In the genomic region with DNA sequence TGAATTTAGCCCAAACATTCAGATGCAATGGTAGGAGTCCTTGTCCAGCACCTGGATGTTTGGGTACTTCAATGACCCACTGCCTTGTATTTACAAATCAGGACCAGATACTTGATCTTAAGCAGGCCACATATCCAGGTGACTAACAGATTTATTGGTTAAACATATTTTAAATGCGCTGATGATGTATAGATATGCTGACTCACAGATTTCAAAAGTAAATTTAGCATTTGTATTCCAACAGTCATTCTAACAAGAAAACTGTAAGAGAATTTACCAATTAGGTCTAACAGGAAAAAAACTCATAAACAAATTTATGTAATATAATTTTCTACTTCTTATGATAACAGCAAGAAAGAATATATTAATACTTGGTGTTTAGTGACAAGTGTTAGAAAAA, we compare ENCODE assay signal across 25 cellular contexts. TPM values are rescaled to one million over a fixed set of nuclear protein-coding genes. Genes with fewer than 3 reads are reported as not detected.
A peak's percentile ranks its signal among the peaks of the same experiment; 100 is the strongest.
DNase-seq lines count a peak whose midpoint lies in the region; ATAC-seq, FAIRE-seq and TF ChIP-seq lines count a peak whose summit lies in the region.
"Had no signal": no experiment of that assay in that cellular context is flagged by ENCODE, and none has a peak within 500 bp of the region (broad histone marks: within the 10 kb centered on the region; RNA-seq: fewer than 3 reads in every experiment).

No MANE protein-coding gene starts in this region.

- POLR2A ChIA-PET in HepG2 (lab: Yijun Ruan, JAX) (no interaction called here), PC-3 (lab: Charles Lee; ENCODE audit: unreplicated experiment) (no interaction called here)

- no peak for FAIRE-seq in HepG2 (lab: Jason Lieb, UNC)
- FAIRE-seq: A204.1, GM12878, H54 had no signal

- H3K27ac ChIP-seq in HepG2 (ENCODE audit: extremely low read length, insufficient read depth, low read length): no peak overlapping the region
- no peak overlapping the region for H3K27ac ChIP-seq in right lobe of liver
- no peak overlapping the region for H3K27ac ChIP-seq in PC-3 (ENCODE audit: low read length)
- peak overlapping the region; percentile 64 for H3K27ac ChIP-seq in psoas muscle
- H3K27ac ChIP-seq in skeletal muscle tissue (ENCODE audit: low read depth, low read length): peak overlapping the region; percentile 78
- H3K27ac ChIP-seq: 22Rv1; BLaER1 treated with 17β-estradiol and CSF1 and Interleukin-3, amounts not matched to agents 10 nM and 100 nM had no signal

- H3K9me3 ChIP-seq in HepG2 (ENCODE audit: low read length): no peaks in the 10 kb centered on the region
- H3K9me3 ChIP-seq in right lobe of liver: no peaks in the 10 kb centered on the region
- no peaks in the 10 kb centered on the region for H3K9me3 ChIP-seq in PC-3 (ENCODE audit: low read length)
- no peaks in the 10 kb centered on the region for H3K9me3 ChIP-seq in psoas muscle
- no peaks in the 10 kb centered on the region for H3K9me3 ChIP-seq in skeletal muscle tissue (ENCODE audit: control insufficient read depth in 3 of 3, low read length in 3 of 3)
- H3K9me3 ChIP-seq: BE2C; BLaER1 treated with 17β-estradiol and CSF1 and Interleukin-3, amounts not matched to agents 10 nM and 100 nM; HAP-1 had no signal

- intact Hi-C loops in HepG2 (cut with micrococcal nuclease; ENCODE audit: unreplicated experiment) (no loop called here), right lobe of liver (cut with DNase I) (no loop called here), PC-3 (cut with micrococcal nuclease) (loop anchor here (2.0 to 10.0 kb wide), 2 partner anchors 57 to 205 kb away; no protein-coding TSS in a partner anchor), psoas muscle (cut with DNase I) (loop anchor here in 1 of 2 donors (5.0 kb wide), 1 partner anchor 41 kb away; no protein-coding TSS in a partner anchor), Right ventricle myocardium superior (cut with DNase I) (no loop called here)

- no peak overlapping the region for H3K27ac Mint-ChIP-seq in T-helper 2 cell treated with Interferon-gamma antibody and Interleukin-4, amounts not matched to agents 5 μg/mL and 100 μg/mL, for 36 hours
- H3K27ac Mint-ChIP-seq: CD14-positive monocyte; CD4-positive, alpha-beta T cell; CD8-positive, alpha-beta memory T cell had no signal

- H3K9me3 Mint-ChIP-seq in T-helper 2 cell treated with Interferon-gamma antibody and Interleukin-4, amounts not matched to agents 5 μg/mL and 100 μg/mL, for 36 hours: no peaks in the 10 kb centered on the region
- H3K9me3 Mint-ChIP-seq: CD14-positive monocyte; CD4-positive, alpha-beta T cell had no signal

- TF ChIP-seq EP300 in HepG2 (IDR thresholded peaks at IDR 0.05; ENCODE audit: low read depth in 2 of 2, low read length in 2 of 2) (no peak), HepG2 (CRISPR knock-in tag; IDR thresholded peaks at IDR 0.05; ENCODE audit: borderline replicate concordance) (no peak)

- no peaks in the 10 kb centered on the region for H3K9me2 ChIP-seq in PC-3 (replicated peaks; ENCODE audit: low read length)

- DNase-seq in HepG2 (ENCODE audit: low spot score) (no peak), right lobe of liver (no peak), PC-3 (peak; percentile 39), psoas muscle (no peak), KG1 (lab: John Stamatoyannopoulos, UW) (no peak), Right ventricle myocardium superior (no peak)
- no peak for DNase-seq in T-helper 2 cell treated with Interferon-gamma antibody and Interleukin-4, amounts not matched to agents 5 μg/mL and 100 μg/mL, for 36 hours (ENCODE audit: low spot score)
- DNase-seq: ACHN; AML-193; BE2C; CD4-positive, alpha-beta T cell; CD8-positive, alpha-beta memory T cell; DMS 273 treated with DMSO at 0.1 percent for 48 hours; DMS79; EL; GDM1; GOT3 had no signal

- in situ Hi-C loops in HepG2 (cut with HindIII; ENCODE audit: extremely low pct_ligation_motif_present, low pct_unique_long_range_greater_than_20kb): no loop called here

- TF ChIP-seq CTCF in HepG2 (CRISPR knock-in tag; IDR thresholded peaks at IDR 0.05): no peak
- TF ChIP-seq CTCF in right lobe of liver (IDR thresholded peaks at IDR 0.05): no peak
- no peak for TF ChIP-seq CTCF in PC-3 (conservative IDR thresholded peaks at IDR 0.05; ENCODE audit: low read depth, low read length)
- TF ChIP-seq CTCF in psoas muscle (IDR thresholded peaks at IDR 0.05): no peak

- TF ChIP-seq POLR2A in HepG2 (IDR thresholded peaks at IDR 0.05; ENCODE audit: insufficient read depth in 1 of 2, low read depth in 2 of 2, low read length in 2 of 2) (no peak), right lobe of liver (IDR thresholded peaks at IDR 0.05) (no peak)

- ATAC-seq in HepG2 (no peak), right lobe of liver (no peak), PC-3 (peak; percentile 24; the same call in 1 of the 2 replicates), psoas muscle (no peak), Right ventricle myocardium superior (ENCODE audit: poor library complexity) (no peak)
- ATAC-seq: GM12878 had no signal

- no TSS peak for BruUV-seq in HepG2 (replicated peaks; lab: Mats Ljungman, UMichigan)
- BruUV-seq in PC-3 (replicated peaks; lab: Mats Ljungman, UMichigan): no TSS peak

- H3K27me3 Mint-ChIP-seq in T-helper 2 cell treated with Interferon-gamma antibody and Interleukin-4, amounts not matched to agents 5 μg/mL and 100 μg/mL, for 36 hours (ENCODE audit: low read depth): no peaks in the 10 kb centered on the region
- H3K27me3 Mint-ChIP-seq: CD4-positive, alpha-beta T cell; CD8-positive, alpha-beta memory T cell had no signal

- 63% methylated on average over 1 of the region's 1 CpG for WGBS in HepG2 (ENCODE audit: low lambda C conversion rate)
- WGBS in right lobe of liver (ENCODE audit: insufficient coverage, low coverage, low lambda C conversion rate, missing lambda C conversion rate): 88% methylated on average over 1 of the region's 1 CpG
- 64 to 86% (median 70%) methylated on average over 1 of the region's 1 CpG for WGBS in psoas muscle, 3 donors

- H4K20me1 ChIP-seq in HepG2 (ENCODE audit: insufficient read depth, low read length) (no peaks in the 10 kb centered on the region), PC-3 (ENCODE audit: low read length) (no peaks in the 10 kb centered on the region)
- H4K20me1 ChIP-seq: BLaER1 treated with 17β-estradiol and CSF1 and Interleukin-3, amounts not matched to agents 10 nM and 100 nM had no signal

- H3F3A ChIP-seq in PC-3 (ENCODE audit: low read length, unreplicated experiment): no peaks in the 10 kb centered on the region

- no peak overlapping the region for H3K4me3 ChIP-seq in HepG2 (replicated peaks in 1 of 3; ENCODE audit: insufficient read depth in 1 of 3, low read depth in 2 of 3, low read length in 3 of 3)
- H3K4me3 ChIP-seq in right lobe of liver: no peak overlapping the region
- H3K4me3 ChIP-seq in PC-3 (ENCODE audit: low read length): no peak overlapping the region
- no peak overlapping the region for H3K4me3 ChIP-seq in psoas muscle
- no peak overlapping the region for H3K4me3 ChIP-seq in skeletal muscle tissue (ENCODE audit: low read length in 3 of 3)
- H3K4me3 ChIP-seq: BLaER1 treated with 17β-estradiol and CSF1 and Interleukin-3, amounts not matched to agents 10 nM and 100 nM; GM12878; HAP-1 had no signal

- no peak overlapping the region for H2AFZ ChIP-seq in HepG2 (ENCODE audit: low read length)
- H2AFZ ChIP-seq in PC-3 (ENCODE audit: low read length): no peak overlapping the region

- H3K36me3 ChIP-seq in HepG2 (replicated peaks in 1 of 2; ENCODE audit: control insufficient read depth in 1 of 2, insufficient read depth in 2 of 2, low read length in 2 of 2) (no peaks in the 10 kb centered on the region), right lobe of liver (no peaks in the 10 kb centered on the region), PC-3 (ENCODE audit: low read depth, low read length) (no peaks in the 10 kb centered on the region), psoas muscle (ENCODE audit: insufficient read depth in 1 of 2, low read depth in 1 of 2) (no peaks in the 10 kb centered on the region), skeletal muscle tissue (ENCODE audit: control insufficient read depth in 3 of 3, insufficient read depth in 3 of 3, low read length in 3 of 3) (no peaks in the 10 kb centered on the region)
- H3K36me3 ChIP-seq: BE2C; BLaER1 treated with 17β-estradiol and CSF1 and Interleukin-3, amounts not matched to agents 10 nM and 100 nM; HAP-1 had no signal

- CTCF ChIA-PET in HepG2 (lab: Yijun Ruan, JAX; ENCODE audit: low intra/inter-chr PET ratio, low total read pairs): no interaction called here
- CTCF ChIA-PET in PC-3 (lab: Charles Lee): no interaction called here

- no peak overlapping the region for H3K9ac ChIP-seq in HepG2 (ENCODE audit: insufficient read depth, low read depth, low read length)
- no peak overlapping the region for H3K9ac ChIP-seq in PC-3 (ENCODE audit: low read length)
- H3K9ac ChIP-seq in skeletal muscle tissue (ENCODE audit: low read depth in 1 of 3, low read length in 3 of 3): no peak overlapping the region
- H3K9ac ChIP-seq: BLaER1 treated with 17β-estradiol and CSF1 and Interleukin-3, amounts not matched to agents 10 nM and 100 nM had no signal

- H3K4me1 ChIP-seq in HepG2 (ENCODE audit: insufficient read depth, low read length) (no peaks in the 10 kb centered on the region), right lobe of liver (peaks cover 0 to 5% (median 2%) of the 10 kb centered on the region in 4 donors), PC-3 (ENCODE audit: insufficient read depth, low read length) (no peaks in the 10 kb centered on the region), psoas muscle (peaks cover 48% of the 10 kb centered on the region), skeletal muscle tissue (ENCODE audit: control insufficient read depth in 3 of 3, insufficient read depth in 3 of 3, low read length in 3 of 3) (peaks cover 2 to 23% (median 18%) of the 10 kb centered on the region in 3 donors)
- H3K4me1 ChIP-seq: BE2C; BLaER1 treated with 17β-estradiol and CSF1 and Interleukin-3, amounts not matched to agents 10 nM and 100 nM; HAP-1 had no signal

- H3K4me2 ChIP-seq in HepG2 (ENCODE audit: low read depth, low read length): no peak overlapping the region
- H3K4me2 ChIP-seq in PC-3 (ENCODE audit: low read length): no peak overlapping the region
- H3K4me2 ChIP-seq: BLaER1 treated with 17β-estradiol and CSF1 and Interleukin-3, amounts not matched to agents 10 nM and 100 nM had no signal

- no peaks in the 10 kb centered on the region for H3K36me3 Mint-ChIP-seq in T-helper 2 cell treated with Interferon-gamma antibody and Interleukin-4, amounts not matched to agents 5 μg/mL and 100 μg/mL, for 36 hours (ENCODE audit: low read depth)
- H3K36me3 Mint-ChIP-seq: CD14-positive monocyte; CD8-positive, alpha-beta memory T cell had no signal

- H3K4me3 Mint-ChIP-seq in T-helper 2 cell treated with Interferon-gamma antibody and Interleukin-4, amounts not matched to agents 5 μg/mL and 100 μg/mL, for 36 hours: no peak overlapping the region
- H3K4me3 Mint-ChIP-seq: CD14-positive monocyte; CD4-positive, alpha-beta T cell; CD8-positive, alpha-beta memory T cell had no signal

- H3K27me3 ChIP-seq in HepG2 (ENCODE audit: control insufficient read depth in 1 of 2, insufficient read depth in 2 of 2, low read length in 2 of 2) (no peaks in the 10 kb centered on the region; a peak in 1 of 5 replicates), right lobe of liver (no peaks in the 10 kb centered on the region), PC-3 (ENCODE audit: low read length) (peaks cover 15% of the 10 kb centered on the region; the same call in 1 of the 2 replicates), psoas muscle (ENCODE audit: insufficient read depth in 3 of 3, low read length in 2 of 3) (no peaks in the 10 kb centered on the region), skeletal muscle tissue (ENCODE audit: control insufficient read depth in 3 of 3, insufficient read depth in 3 of 3, low read length in 3 of 3) (no peaks in the 10 kb centered on the region)
- H3K27me3 ChIP-seq: BLaER1 treated with 17β-estradiol and CSF1 and Interleukin-3, amounts not matched to agents 10 nM and 100 nM had no signal

- TF ChIP-seq RAD21 in HepG2 (CRISPR knock-in tag; IDR thresholded peaks at IDR 0.05): no peak

- H3K79me2 ChIP-seq in HepG2 (ENCODE audit: insufficient read depth, low read length) (no peaks in the 10 kb centered on the region), PC-3 (ENCODE audit: low read length) (no peaks in the 10 kb centered on the region)

- no peaks in the 10 kb centered on the region for H3K4me1 Mint-ChIP-seq in T-helper 2 cell treated with Interferon-gamma antibody and Interleukin-4, amounts not matched to agents 5 μg/mL and 100 μg/mL, for 36 hours (ENCODE audit: low read depth)
- H3K4me1 Mint-ChIP-seq: CD14-positive monocyte; CD8-positive, alpha-beta memory T cell had no signal

RNA-seq across cellular contexts. Expression of gene MYF6, which starts 29.4 kb away (rescaled TPM):
- total RNA-seq in HepG2 (2016; rRNA removed; fragmentation: Illumina TruSeq; extraction: Trizol) (not detected in 2 replicates), right lobe of liver (1 to 10 TPM in 1 of 6 experiments, under 1 TPM in 1, not detected in 4; 0.18 to 2.2 TPM), PC-3 (2014; rRNA removed) (not detected in 2 replicates), psoas muscle (100 to 1,000 TPM; 300 to 480 (median 372) TPM), skeletal muscle tissue (136 TPM), Right ventricle myocardium superior (not detected)
- not detected in 2 replicates for total RNA-seq in HepG2 (2016; cell fraction: cytosol; rRNA removed; fragmentation: Illumina TruSeq; extraction: Trizol; ENCODE audit: low read depth)
- not detected in 2 replicates for total RNA-seq in HepG2 (2016; cell fraction: insoluble cytoplasmic fraction; rRNA removed; fragmentation: Illumina TruSeq; extraction: Trizol)
- not detected in 2 replicates for total RNA-seq in HepG2 (2016; cell fraction: membrane; rRNA removed; fragmentation: Illumina TruSeq; extraction: Trizol)
- not detected in 2 replicates for total RNA-seq in HepG2 (2016; cell fraction: nucleus; rRNA removed; fragmentation: Illumina TruSeq; extraction: Trizol)
- polyA plus RNA-seq in HepG2 (2011; rRNA removed) (not detected in 2 replicates), psoas muscle (1,000 to 10,000 TPM in 2 of 3 donors, 10 to 100 TPM in 1; 66.7 to 1,359 (median 1,026) TPM)
- not detected in 2 replicates for polyA plus RNA-seq in HepG2 (2011; cell fraction: cytosol; rRNA removed)
- not detected in 2 replicates for polyA plus RNA-seq in HepG2 (2011; cell fraction: nucleus; rRNA removed)
- polyA plus RNA-seq in HepG2 (2012): not detected in 2 replicates
- polyA plus RNA-seq in HepG2 (2016; cell fraction: cytosol; fragmentation: Illumina TruSeq; extraction: Trizol; ENCODE audit: low read depth): not detected in 2 replicates
- polyA plus RNA-seq in HepG2 (2016; cell fraction: insoluble cytoplasmic fraction; fragmentation: Illumina TruSeq; extraction: Trizol; ENCODE audit: low read depth): not detected in 2 replicates
- not detected in 2 replicates for polyA plus RNA-seq in HepG2 (2016; cell fraction: membrane; fragmentation: Illumina TruSeq; extraction: Trizol; ENCODE audit: low read depth)
- polyA plus RNA-seq in HepG2 (2016; cell fraction: nucleus; fragmentation: Illumina TruSeq; extraction: Trizol; ENCODE audit: insufficient read depth, low read depth): not detected in 2 replicates
- not detected in 2 replicates for polyA minus RNA-seq in HepG2 (2011; rRNA and poly(A)+ RNA removed; ENCODE audit: low replicate concordance)
- polyA minus RNA-seq in HepG2 (2011; cell fraction: cytosol; rRNA and poly(A)+ RNA removed): not detected in 2 replicates
- not detected in 2 replicates for polyA minus RNA-seq in HepG2 (2011; cell fraction: nucleus; rRNA and poly(A)+ RNA removed)
- total RNA-seq: CD4-positive, alpha-beta T cell; CD8-positive, alpha-beta memory T cell; GM12878 had no signal
- polyA plus RNA-seq: CD14-positive monocyte; CD8-positive, alpha-beta memory T cell; GM12878 had no signal

RNA-seq across cellular contexts. Expression of gene MYF5, which starts 38.7 kb away (rescaled TPM):
- not detected in 2 replicates for total RNA-seq in HepG2 (2016; rRNA removed; fragmentation: Illumina TruSeq; extraction: Trizol)
- total RNA-seq in HepG2 (2016; cell fraction: cytosol; rRNA removed; fragmentation: Illumina TruSeq; extraction: Trizol; ENCODE audit: low read depth): not detected in 2 replicates
- not detected in 2 replicates for total RNA-seq in HepG2 (2016; cell fraction: insoluble cytoplasmic fraction; rRNA removed; fragmentation: Illumina TruSeq; extraction: Trizol)
- total RNA-seq in HepG2 (2016; cell fraction: membrane; rRNA removed; fragmentation: Illumina TruSeq; extraction: Trizol): not detected in 2 replicates
- not detected in 2 replicates for total RNA-seq in HepG2 (2016; cell fraction: nucleus; rRNA removed; fragmentation: Illumina TruSeq; extraction: Trizol)
- not detected in 2 replicates for polyA plus RNA-seq in HepG2 (2011; rRNA removed)
- not detected in 2 replicates for polyA plus RNA-seq in HepG2 (2011; cell fraction: cytosol; rRNA removed)
- polyA plus RNA-seq in HepG2 (2011; cell fraction: nucleus; rRNA removed): not detected in 2 replicates
- polyA plus RNA-seq in HepG2 (2012): not detected in 2 replicates
- not detected in 2 replicates for polyA plus RNA-seq in HepG2 (2016; cell fraction: cytosol; fragmentation: Illumina TruSeq; extraction: Trizol; ENCODE audit: low read depth)
- not detected in 2 replicates for polyA plus RNA-seq in HepG2 (2016; cell fraction: insoluble cytoplasmic fraction; fragmentation: Illumina TruSeq; extraction: Trizol; ENCODE audit: low read depth)
- polyA plus RNA-seq in HepG2 (2016; cell fraction: membrane; fragmentation: Illumina TruSeq; extraction: Trizol; ENCODE audit: low read depth): not detected in 2 replicates
- not detected in 2 replicates for polyA plus RNA-seq in HepG2 (2016; cell fraction: nucleus; fragmentation: Illumina TruSeq; extraction: Trizol; ENCODE audit: insufficient read depth, low read depth)
- not detected in 2 replicates for polyA minus RNA-seq in HepG2 (2011; rRNA and poly(A)+ RNA removed; ENCODE audit: low replicate concordance)
- not detected in 2 replicates for polyA minus RNA-seq in HepG2 (2011; cell fraction: cytosol; rRNA and poly(A)+ RNA removed)
- polyA minus RNA-seq in HepG2 (2011; cell fraction: nucleus; rRNA and poly(A)+ RNA removed): not detected in 2 replicates
- not detected for total RNA-seq in right lobe of liver
- total RNA-seq in PC-3 (2014; rRNA removed): not detected in 2 replicates
- 1 to 10 TPM; 2.3 to 4.7 (median 3.5) TPM for total RNA-seq in psoas muscle
- polyA plus RNA-seq in psoas muscle: 1 to 10 TPM; 1.3 to 3.7 (median 3.0) TPM
- 28.2 TPM for total RNA-seq in skeletal muscle tissue
- not detected for total RNA-seq in Right ventricle myocardium superior
- total RNA-seq: CD4-positive, alpha-beta T cell; CD8-positive, alpha-beta memory T cell; GM12878 had no signal
- polyA plus RNA-seq: CD14-positive monocyte; CD8-positive, alpha-beta memory T cell; GM12878 had no signal

Comparison
In these comparisons a context has a peak if more than half of its experiments do, and no peak if none do; other contexts are left out.
1. H3K27ac ChIP-seq: peak in psoas muscle (single experiment) and skeletal muscle tissue (single experiment); none in HepG2 (single experiment), right lobe of liver (0 of 3) and PC-3 (single experiment).
2. RNA of gene MYF6, which starts 29.4 kb away (total RNA-seq): 300 to 480 TPM in psoas muscle and 136 TPM in skeletal muscle tissue (single experiment); 0.18 to 2.2 TPM in right lobe of liver, not detected in HepG2, not detected in PC-3 and not detected in Right ventricle myocardium superior (single experiment); every median in the first group is over 10 times any median in the second.